In genomic region chr2:133448195-133448594, GRCh38 we compare ENCODE assay signal across 24 cellular contexts.
"Had no signal": no experiment of that assay in that cellular context is flagged by ENCODE, and none has a peak within 500 bp of the region (broad histone marks: within the 10 kb centered on the region; RNA-seq: fewer than 3 reads in every experiment).

No MANE protein-coding gene starts in this region.

- H3K36me3 ChIP-seq: colonic mucosa, esophagus squamous epithelium, gastrocnemius medialis, heart right ventricle, left lung, lower lobe of right lung had no signal

- FAIRE-seq: endometrium, islet of Langerhans, keratinocyte had no signal

- H3K4me1 ChIP-seq: colonic mucosa, gastrocnemius medialis, heart right ventricle, left lung, lower lobe of right lung had no signal

- H3K9me3 ChIP-seq: colonic mucosa, esophagus squamous epithelium, gastrocnemius medialis, left lung, lower lobe of right lung, mucosa of descending colon had no signal

- H3K4me3 ChIP-seq: colonic mucosa, esophagus squamous epithelium, gastrocnemius medialis, heart right ventricle, left lung, lower lobe of right lung, mucosa of descending colon had no signal

- ATAC-seq: effector memory CD8-positive, alpha-beta T cell; gastrocnemius medialis; heart right ventricle; left cardiac atrium; left lung; left ventricle myocardium superior; lower lobe of right lung; mucosa of descending colon; naive thymus-derived CD8-positive, alpha-beta T cell had no signal

- DNase-seq: colonic mucosa; cortex of kidney; effector CD8-positive, alpha-beta T cell; effector memory CD8-positive, alpha-beta T cell; endodermal cell; esophagus squamous epithelium; foreskin fibroblast; foreskin melanocyte; gastrocnemius medialis; glutamatergic neuron; head of caudate nucleus; heart right ventricle; hippocampal formation; left cardiac atrium; left ventricle myocardium superior; lower lobe of right lung; mesenchymal stem cell; mucosa of descending colon; naive B cell; naive thymus-derived CD8-positive, alpha-beta T cell had no signal

- H3K27me3 ChIP-seq: colonic mucosa, esophagus squamous epithelium, gastrocnemius medialis, heart right ventricle, left lung had no signal

- H3K27ac ChIP-seq: colonic mucosa, gastrocnemius medialis, heart right ventricle, left lung, lower lobe of right lung had no signal
